In the genomic region with DNA sequence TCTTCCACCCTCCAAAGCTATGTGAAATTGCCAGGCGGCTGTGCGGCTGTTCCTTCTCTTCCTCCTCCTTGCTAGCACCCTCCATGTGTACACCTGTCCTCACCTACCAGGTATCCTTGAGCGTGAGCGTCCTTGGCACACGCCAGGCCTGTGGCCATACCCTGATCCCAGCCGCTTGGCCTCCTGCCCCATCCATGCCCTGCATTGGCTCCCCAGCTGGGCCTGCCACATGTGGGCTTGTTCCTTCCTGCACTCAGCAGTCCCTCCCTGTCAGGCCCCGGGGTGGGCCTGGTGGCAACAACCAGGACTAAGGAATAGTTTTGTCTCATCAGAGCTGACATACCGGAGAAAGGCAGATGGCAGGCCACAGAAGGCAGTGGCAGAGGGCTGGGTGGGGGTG, we compare ENCODE assay signal across 34 cellular contexts. TPM values are rescaled to one million over a fixed set of nuclear protein-coding genes. Genes with fewer than 3 reads are reported as not detected.
"Had no signal": no experiment of that assay in that cellular context is flagged by ENCODE, and none has a peak within 500 bp of the region (broad histone marks: within the 10 kb centered on the region; RNA-seq: fewer than 3 reads in every experiment).

No MANE protein-coding gene starts in this region.

- H3K4me2 ChIP-seq: KMS-11 had no signal

- H3K4me3 Mint-ChIP-seq: activated CD4-positive, alpha-beta T cell treated with anti-CD3 and anti-CD28 coated beads, Interleukin-2, amount 10 ng/mL, durations not matched to agents 24 days and 14 days; activated CD8-positive, alpha-beta T cell treated with anti-CD3 and anti-CD28 coated beads, Interleukin-2, amount 10 ng/mL, durations not matched to agents 7 days and 5 days; activated naive CD4-positive, alpha-beta T cell treated with anti-CD3 and anti-CD28 coated beads, Interleukin-2, amount 10 ng/mL, durations not matched to agents 7 days and 5 days; activated naive CD8-positive, alpha-beta T cell; activated naive CD8-positive, alpha-beta T cell treated with anti-CD3 and anti-CD28 coated beads, Interleukin-2, amount 50 U/mL, for 24 hours had no signal

- H3K9me3 Mint-ChIP-seq: activated CD4-positive, alpha-beta T cell treated with anti-CD3 and anti-CD28 coated beads, Interleukin-2, amount 10 ng/mL, durations not matched to agents 24 days and 14 days; activated naive CD4-positive, alpha-beta T cell treated with anti-CD3 and anti-CD28 coated beads, Interleukin-2, amount 10 ng/mL, durations not matched to agents 7 days and 5 days; activated naive CD8-positive, alpha-beta T cell treated with anti-CD3 and anti-CD28 coated beads, Interleukin-2, amount 50 U/mL, for 24 hours had no signal

- H3K9ac ChIP-seq: KMS-11 had no signal

- DNase-seq: activated CD4-positive, alpha-beta T cell treated with anti-CD3 and anti-CD28 coated beads for 1 hour; activated CD4-positive, alpha-beta T cell treated with anti-CD3 and anti-CD28 coated beads, Interleukin-2, amount 10 ng/mL, durations not matched to agents 24 days and 14 days; activated CD4-positive, alpha-beta T cell treated with anti-CD3 and anti-CD28 coated beads, Interleukin-2, amount 50 U/mL, for 4 hours; activated CD4-positive, CD25-positive, alpha-beta regulatory T cell; activated CD8-positive, alpha-beta memory T cell treated with anti-CD3 and anti-CD28 coated beads, Interleukin-2, amount 50 U/mL, for 4 hours; activated CD8-positive, alpha-beta T cell treated with anti-CD3 and anti-CD28 coated beads, Interleukin-2, amount 10 ng/mL, durations not matched to agents 7 days and 5 days; activated effector memory CD4-positive, alpha-beta T cell treated with Interleukin-2 at 50 U/mL for 16 hours; activated naive CD4-positive, alpha-beta T cell treated with anti-CD3 and anti-CD28 coated beads, Interleukin-2, amount 10 ng/mL, durations not matched to agents 7 days and 5 days; activated naive CD8-positive, alpha-beta T cell treated with anti-CD3 and anti-CD28 coated beads, Interleukin-2, amount 50 U/mL, for 24 hours; activated T-cell treated with anti-CD3 and anti-CD28 coated beads for 4 hours; activated T-cell treated with anti-CD3 and anti-CD28 coated beads, Interleukin-2, amount 50 U/mL, for 48 hours; anterior cingulate cortex; brain microvascular endothelial cell; central memory CD4-positive, alpha-beta T cell; MM.1S; MV-4-11; NCI-H1092; NCI-H1436 treated with DMSO at 0.1 percent for 48 hours; NCI-H1694 treated with DMSO at 0.1 percent for 48 hours; NCI-H2029; NCI-H345; NCI-H524 treated with DMSO at 0.1 percent for 48 hours; RPMI8226; SHP77 treated with DMSO at 0.1 percent for 48 hours; SW 1271; T-helper 1 cell; T-helper 2 cell; T-helper 9 cell; WERI-Rb-1 had no signal

- H3K36me3 Mint-ChIP-seq: activated naive CD4-positive, alpha-beta T cell treated with anti-CD3 and anti-CD28 coated beads, Interleukin-2, amount 10 ng/mL, durations not matched to agents 7 days and 5 days; activated naive CD8-positive, alpha-beta T cell had no signal

- H3K27ac ChIP-seq: brain microvascular endothelial cell, KMS-11, WERI-Rb-1 had no signal

- H3K27ac Mint-ChIP-seq: activated CD4-positive, alpha-beta T cell treated with anti-CD3 and anti-CD28 coated beads, Interleukin-2, amount 10 ng/mL, durations not matched to agents 24 days and 14 days; activated CD8-positive, alpha-beta T cell treated with anti-CD3 and anti-CD28 coated beads, Interleukin-2, amount 10 ng/mL, durations not matched to agents 7 days and 5 days; activated naive CD4-positive, alpha-beta T cell treated with anti-CD3 and anti-CD28 coated beads, Interleukin-2, amount 10 ng/mL, durations not matched to agents 7 days and 5 days; activated naive CD8-positive, alpha-beta T cell; activated naive CD8-positive, alpha-beta T cell treated with anti-CD3 and anti-CD28 coated beads, Interleukin-2, amount 50 U/mL, for 24 hours had no signal

- H3K4me1 Mint-ChIP-seq: activated CD4-positive, alpha-beta T cell treated with anti-CD3 and anti-CD28 coated beads, Interleukin-2, amount 10 ng/mL, durations not matched to agents 24 days and 14 days; activated naive CD4-positive, alpha-beta T cell treated with anti-CD3 and anti-CD28 coated beads, Interleukin-2, amount 10 ng/mL, durations not matched to agents 7 days and 5 days had no signal

- H3K36me3 ChIP-seq: brain microvascular endothelial cell, WERI-Rb-1 had no signal

- ATAC-seq: activated CD8-positive, alpha-beta T cell treated with anti-CD3 and anti-CD28 coated beads, Interleukin-2, amount 10 ng/mL, durations not matched to agents 7 days and 5 days; activated naive CD8-positive, alpha-beta T cell treated with anti-CD3 and anti-CD28 coated beads, Interleukin-2, amount 50 U/mL, for 24 hours; Panc1; SK-N-SH treated with all-trans-retinoic acid at 6 μM for 48 hours had no signal

RNA-seq across cellular contexts. Expression of a gene that starts 40.0 kb away (rescaled TPM):
- total RNA-seq: activated CD4-positive, alpha-beta T cell treated with anti-CD3 and anti-CD28 coated beads, Interleukin-2, amount 10 ng/mL, durations not matched to agents 24 days and 14 days; LHCN-M2 had no signal
